ENCODE assay signal across 20 cellular contexts in genomic region chr9:84542554-84542953, GRCh38.
"Had no signal": no experiment of that assay in that cellular context is flagged by ENCODE, and none has a peak within 500 bp of the region (broad histone marks: within the 10 kb centered on the region; RNA-seq: fewer than 3 reads in every experiment).

No MANE protein-coding gene starts in this region.

- ATAC-seq: effector memory CD8-positive, alpha-beta T cell; foreskin keratinocyte; left cardiac atrium; left ventricle myocardium superior; sciatic nerve had no signal

- H3K9me3 ChIP-seq: esophagus squamous epithelium had no signal

- FAIRE-seq: colon had no signal

- H3K4me1 ChIP-seq: foreskin keratinocyte, stomach, transverse colon had no signal

- H3K36me3 ChIP-seq: esophagus squamous epithelium, stomach, thoracic aorta, transverse colon had no signal

- H3K27ac ChIP-seq: epithelial cell of prostate, esophagus squamous epithelium, foreskin keratinocyte, stomach, thoracic aorta, transverse colon had no signal

- H3K4me3 ChIP-seq: esophagus squamous epithelium, lung, stomach, thoracic aorta, transverse colon had no signal

- H3K27me3 ChIP-seq: esophagus squamous epithelium, foreskin keratinocyte, stomach, transverse colon had no signal

- DNase-seq: effector memory CD8-positive, alpha-beta T cell; esophagus squamous epithelium; foreskin keratinocyte; immature natural killer cell; kidney; left cardiac atrium; left ventricle myocardium superior; mesenchymal stem cell; naive B cell; occipital lobe; stimulated activated CD4-positive, alpha-beta T cell treated with anti-CD3 and anti-CD28 coated beads, Interleukin-2, amount 100 ng/mL, for 24 hours; stimulated activated naive CD4-positive, alpha-beta T cell; stomach; substantia nigra; transverse colon had no signal
